ENCODE assay signal across 8 cellular contexts in the genomic region with DNA sequence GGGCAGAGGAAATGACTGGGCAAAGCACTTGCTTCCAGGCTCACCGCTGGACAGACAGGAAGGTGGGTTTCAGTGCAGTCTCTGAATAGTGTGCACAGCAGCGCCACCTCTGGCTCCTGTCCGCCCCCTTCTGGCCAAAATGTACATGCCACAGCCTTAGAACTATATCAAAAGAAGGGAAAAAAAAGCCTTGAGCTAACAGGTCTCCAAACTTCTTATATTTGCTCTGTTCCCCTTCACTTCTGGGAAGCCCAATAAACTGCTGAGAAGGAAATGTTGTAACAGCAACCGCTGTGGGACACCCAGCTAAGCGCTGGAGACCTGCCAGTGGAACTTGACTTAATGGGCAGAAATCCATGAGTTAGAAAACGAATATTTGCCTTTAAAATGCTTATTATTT. TPM values are rescaled to one million over a fixed set of nuclear protein-coding genes. Genes with fewer than 3 reads are reported as not detected.
DNase-seq lines count a peak whose midpoint lies in the region; ATAC-seq, FAIRE-seq and TF ChIP-seq lines count a peak whose summit lies in the region.

No MANE protein-coding gene starts in this region.

- WGBS in pancreas, 2 donors, result 33 to 34% methylated on average over 6 of the region's 6 CpGs
- 26% methylated on average over 6 of the region's 6 CpGs for WGBS in upper lobe of left lung, 2 donors

- peak in 1 of 4 donors; percentile 53 for TF ChIP-seq EP300 in upper lobe of left lung (IDR thresholded peaks at IDR 0.05)

- H4K20me1 ChIP-seq in DOHH2 (ENCODE audit: control insufficient read depth, insufficient read depth, low read depth, low read length), result no peaks in the 10 kb centered on the region; the same call in 1 of the 2 replicates

- H3K27ac Mint-ChIP-seq in activated T-helper 1 cell treated with anti-CD3 and anti-CD28 coated beads, Interleukin-12 subunit alpha, Interleukin-12 subunit beta, Interleukin-2, Interleukin-4 antibody, amounts not matched to agents 30 ng/mL and 10 ng/mL and 1 ng/mL, durations not matched to agents 14 hours and 24 hours and 36 hours, result no peak overlapping the region

- peaks cover 5% of the 10 kb centered on the region; the same call in 1 of the 2 replicates for H3F3A ChIP-seq in DOHH2 (ENCODE audit: control insufficient read depth, insufficient read depth)

- H3K9me3 ChIP-seq in DOHH2 (ENCODE audit: control insufficient read depth, insufficient read depth, low read length) (no peaks in the 10 kb centered on the region), pancreas (no peaks in the 10 kb centered on the region), upper lobe of left lung (no peaks in the 10 kb centered on the region)

- H3K36me3 ChIP-seq in DOHH2 (ENCODE audit: control insufficient read depth, low read length) (peaks cover 23% of the 10 kb centered on the region), pancreas (peaks cover 0 to 25% (median 4%) of the 10 kb centered on the region in 3 donors), upper lobe of left lung (peaks cover 0 to 66% (median 23%) of the 10 kb centered on the region in 4 donors)

- H3K4me1 Mint-ChIP-seq in activated T-helper 1 cell treated with anti-CD3 and anti-CD28 coated beads, Interleukin-12 subunit alpha, Interleukin-12 subunit beta, Interleukin-2, Interleukin-4 antibody, amounts not matched to agents 30 ng/mL and 10 ng/mL and 1 ng/mL, durations not matched to agents 14 hours and 24 hours and 36 hours (ENCODE audit: low read depth), result no peaks in the 10 kb centered on the region

- H3K4me3 Mint-ChIP-seq in activated T-helper 1 cell treated with anti-CD3 and anti-CD28 coated beads, Interleukin-12 subunit alpha, Interleukin-12 subunit beta, Interleukin-2, Interleukin-4 antibody, amounts not matched to agents 30 ng/mL and 10 ng/mL and 1 ng/mL, durations not matched to agents 14 hours and 24 hours and 36 hours, result no peak overlapping the region

- POLR2A ChIA-PET in RWPE1 (lab: Yijun Ruan, JAX; ENCODE audit: low non-redundant PET), result interaction anchor here (0.6 kb wide), 1 partner anchor 17 kb away, joined by 3 read pairs; no protein-coding TSS in a partner anchor

- H3K4me1 ChIP-seq in DOHH2 (ENCODE audit: control insufficient read depth, low read length) (no peaks in the 10 kb centered on the region), pancreas (peaks cover 0 to 22% (median 0%) of the 10 kb centered on the region in 3 donors), upper lobe of left lung (peaks cover 11 to 32% (median 22%) of the 10 kb centered on the region in 4 donors)

- H3K27me3 Mint-ChIP-seq in activated T-helper 1 cell treated with anti-CD3 and anti-CD28 coated beads, Interleukin-12 subunit alpha, Interleukin-12 subunit beta, Interleukin-2, Interleukin-4 antibody, amounts not matched to agents 30 ng/mL and 10 ng/mL and 1 ng/mL, durations not matched to agents 14 hours and 24 hours and 36 hours (ENCODE audit: insufficient read depth), result no peaks in the 10 kb centered on the region

- no peaks in the 10 kb centered on the region for H3K79me2 ChIP-seq in DOHH2 (ENCODE audit: control insufficient read depth, low read length)

- H3K4me3 ChIP-seq in DOHH2 (ENCODE audit: low read length) (no peak overlapping the region), fibroblast of villous mesenchyme (ENCODE audit: low read depth, low read length) (no peak overlapping the region), pancreas (no peak overlapping the region), upper lobe of left lung (no peak overlapping the region)

- intact Hi-C loops in activated T-helper 1 cell treated with anti-CD3 and anti-CD28 coated beads, Interleukin-12 subunit alpha, Interleukin-12 subunit beta, Interleukin-2, Interleukin-4 antibody, amounts not matched to agents 30 ng/mL and 10 ng/mL and 1 ng/mL, durations not matched to agents 14 hours and 24 hours and 36 hours (cut with micrococcal nuclease), result loop anchor here (2.0 to 10.0 kb wide), 3 partner anchors 17 to 371 kb away; a partner anchor contains a TSS
- intact Hi-C loops in pancreas (cut with DNase I), result loop anchor here in 1 of 3 donors (10.0 kb wide), 1 partner anchor 251 kb away; a partner anchor contains a TSS

- ATAC-seq in pancreas (peak; percentile 83 to 94 (median 89)), upper lobe of left lung (ENCODE audit: low FRiP score in 2 of 2) (peak; percentile 85 to 91), GM21447 (IDR thresholded peaks at IDR 0.05; ENCODE audit: unreplicated experiment) (no peak)

- TF ChIP-seq POLR2A in upper lobe of left lung (IDR thresholded peaks at IDR 0.05), result no peak

- peaks cover 28% of the 10 kb centered on the region for H3K36me3 Mint-ChIP-seq in activated T-helper 1 cell treated with anti-CD3 and anti-CD28 coated beads, Interleukin-12 subunit alpha, Interleukin-12 subunit beta, Interleukin-2, Interleukin-4 antibody, amounts not matched to agents 30 ng/mL and 10 ng/mL and 1 ng/mL, durations not matched to agents 14 hours and 24 hours and 36 hours (ENCODE audit: low read depth)

- peak; percentile 79 to 81 for DNase-seq in Kasumi-1 (lab: John Stamatoyannopoulos, UW)
- DNase-seq in RWPE1 (ENCODE audit: low spot score), result peak; percentile 30
- peak; percentile 40 for DNase-seq in activated T-helper 1 cell treated with anti-CD3 and anti-CD28 coated beads, Interleukin-12 subunit alpha, Interleukin-12 subunit beta, Interleukin-2, Interleukin-4 antibody, amounts not matched to agents 30 ng/mL and 10 ng/mL and 1 ng/mL, durations not matched to agents 14 hours and 24 hours and 36 hours (ENCODE audit: low spot score)
- peak; percentile 45 for DNase-seq in fibroblast of villous mesenchyme (ENCODE audit: low read depth)
- peak in 5 of 6 donors; percentile 40 to 79 (median 56) for DNase-seq in pancreas
- peak in 1 of 2 donors; percentile 82 for DNase-seq in upper lobe of left lung

- no peaks in the 10 kb centered on the region for H3K9me2 ChIP-seq in DOHH2 (replicated peaks; ENCODE audit: control insufficient read depth, low read length)

- H3K27me3 ChIP-seq in DOHH2 (ENCODE audit: control insufficient read depth, low read length), result no peaks in the 10 kb centered on the region
- no peaks in the 10 kb centered on the region for H3K27me3 ChIP-seq in pancreas
- H3K27me3 ChIP-seq in upper lobe of left lung, result no peaks in the 10 kb centered on the region

- no peak for FAIRE-seq in pancreas (lab: Jason Lieb, UNC)

- no peak overlapping the region for H3K4me2 ChIP-seq in DOHH2 (ENCODE audit: low read length)

- H3K27ac ChIP-seq in DOHH2 (ENCODE audit: low read depth, low read length) (no peak overlapping the region), RWPE1 (no peak overlapping the region), pancreas (peak overlapping the region in 1 of 4 donors; percentile 14), upper lobe of left lung (peak overlapping the region in 2 of 4 donors; percentile 9 to 23)

- CTCF ChIA-PET in RWPE1 (lab: Yijun Ruan, JAX), result interaction anchor here (0.6 to 1.5 kb wide), 9 partner anchors 10 to 254 kb away, joined by 3 to 6 read pairs (median 4); no protein-coding TSS in a partner anchor

- H3K9me3 Mint-ChIP-seq in activated T-helper 1 cell treated with anti-CD3 and anti-CD28 coated beads, Interleukin-12 subunit alpha, Interleukin-12 subunit beta, Interleukin-2, Interleukin-4 antibody, amounts not matched to agents 30 ng/mL and 10 ng/mL and 1 ng/mL, durations not matched to agents 14 hours and 24 hours and 36 hours, result no peaks in the 10 kb centered on the region

- TF ChIP-seq CTCF in DOHH2 (IDR thresholded peaks at IDR 0.05; ENCODE audit: low read depth, low read length, poor library complexity, severe bottlenecking) (peak; percentile 98), RWPE1 (conservative IDR thresholded peaks at IDR 0.05; ENCODE audit: low read depth) (peak; percentile 84), fibroblast of villous mesenchyme (IDR thresholded peaks at IDR 0.05; ENCODE audit: insufficient read depth, low read depth, low read length) (peak; percentile 90), pancreas (IDR thresholded peaks at IDR 0.05) (peak; percentile 45 to 76 (median 74)), upper lobe of left lung (IDR thresholded peaks at IDR 0.05) (peak; percentile 65 to 84 (median 78))

RNA-seq across cellular contexts. Expression of a gene that starts 17.5 kb away (rescaled TPM):
- 23.5 and 24.1 TPM in 2 replicates for total RNA-seq in activated T-helper 1 cell treated with anti-CD3 and anti-CD28 coated beads, Interleukin-12 subunit alpha, Interleukin-12 subunit beta, Interleukin-2, Interleukin-4 antibody, amounts not matched to agents 30 ng/mL and 10 ng/mL and 1 ng/mL, durations not matched to agents 14 hours and 24 hours and 36 hours
- total RNA-seq in fibroblast of villous mesenchyme (23.5 and 29.4 TPM in 2 replicates), pancreas (10 to 100 TPM in 1 of 6 donors, 1 to 10 TPM in 5; 5.9 to 13.6 (median 8.0) TPM), upper lobe of left lung (10 to 100 TPM; 16.9 to 61.8 (median 24.8) TPM)
- 10 to 100 TPM; 21.8 to 34.0 TPM for polyA plus RNA-seq in pancreas
